Comparison of ENCODE assay signal across 15 cellular contexts in genomic region chr3:147421184-147421912, GRCh38. TPM values are rescaled to one million over a fixed set of nuclear protein-coding genes. Genes with fewer than 3 reads are reported as not detected.
A peak's percentile ranks its signal among the peaks of the same experiment; 100 is the strongest.
DNase-seq lines count a peak whose midpoint lies in the region; ATAC-seq and TF ChIP-seq lines count a peak whose summit lies in the region.
"Had no signal": no experiment of that assay in that cellular context is flagged by ENCODE, and none has a peak within 500 bp of the region (broad histone marks: within the 10 kb centered on the region; RNA-seq: fewer than 3 reads in every experiment).

No MANE protein-coding gene starts in this region.

- H4K5ac ChIP-seq in mesendoderm (ENCODE audit: low read length): no peak overlapping the region

- H2BK120ac ChIP-seq in mesendoderm (ENCODE audit: low read depth, low read length): no peak overlapping the region

- H3K79me2 ChIP-seq in mesendoderm (ENCODE audit: control insufficient read depth, insufficient read depth, low read length): no peaks in the 10 kb centered on the region

- H2BK5ac ChIP-seq in mesendoderm (ENCODE audit: low read length): no peak overlapping the region

- peak overlapping the region; percentile 19 for H3K4me2 ChIP-seq in mesendoderm (ENCODE audit: low read length)

- no peaks in the 10 kb centered on the region for H3K9me3 ChIP-seq in left ventricle myocardium inferior (replicated peaks)
- H3K9me3 ChIP-seq in heart left ventricle: no peaks in the 10 kb centered on the region
- H3K9me3 ChIP-seq: ascending aorta had no signal

- H3K4ac ChIP-seq in mesendoderm (ENCODE audit: low read depth, low read length): no peak overlapping the region

- H3K4me3 Mint-ChIP-seq in type B pancreatic cell: peak overlapping the region; percentile 86
- H3K4me3 Mint-ChIP-seq: naive thymus-derived CD4-positive, alpha-beta T cell had no signal

- peak overlapping the region; percentile 44 for H3K56ac ChIP-seq in mesendoderm (ENCODE audit: low read length)

- CTCF ChIA-PET in GM10248 (lab: Yijun Ruan, JAX): no interaction called here

- H3K27ac ChIP-seq in left ventricle myocardium inferior (replicated peaks) (no peak overlapping the region), heart left ventricle (no peak overlapping the region), coronary artery (no peak overlapping the region), mesendoderm (ENCODE audit: low read depth, low read length) (no peak overlapping the region)
- H3K27ac ChIP-seq: ascending aorta had no signal

- TF ChIP-seq CTCF in left ventricle myocardium inferior (IDR thresholded peaks at IDR 0.05; ENCODE audit: borderline replicate concordance) (no peak), heart left ventricle (IDR thresholded peaks at IDR 0.05) (no peak), coronary artery (IDR thresholded peaks at IDR 0.05) (no peak), type B pancreatic cell (conservative IDR thresholded peaks at IDR 0.05) (peak; percentile 33), GM10248 (IDR thresholded peaks at IDR 0.05; ENCODE audit: control extremely low read depth, extremely low read depth, low read depth, missing control alignments) (no peak)

- H3K36me3 Mint-ChIP-seq in type B pancreatic cell: no peaks in the 10 kb centered on the region

- H3K9me3 Mint-ChIP-seq in type B pancreatic cell: no peaks in the 10 kb centered on the region

- H3K27me3 ChIP-seq in left ventricle myocardium inferior (ENCODE audit: low read depth): peaks cover 100% of the 10 kb centered on the region
- peaks cover 66 to 100% (median 97%) of the 10 kb centered on the region in 9 donors for H3K27me3 ChIP-seq in heart left ventricle
- H3K27me3 ChIP-seq in mesendoderm (ENCODE audit: insufficient read depth, low read length, poor library complexity): peaks cover 68% of the 10 kb centered on the region

- peaks cover 6% of the 10 kb centered on the region for H3K4me1 Mint-ChIP-seq in type B pancreatic cell (ENCODE audit: unreplicated experiment)

- no peaks in the 10 kb centered on the region for H3K79me1 ChIP-seq in mesendoderm (ENCODE audit: low read length)

- H3K36me3 ChIP-seq in left ventricle myocardium inferior (no peaks in the 10 kb centered on the region), heart left ventricle (no peaks in the 10 kb centered on the region), mesendoderm (ENCODE audit: control insufficient read depth, insufficient read depth, low read length) (no peaks in the 10 kb centered on the region)
- H3K36me3 ChIP-seq: ascending aorta had no signal

- H3K27me3 Mint-ChIP-seq in type B pancreatic cell: peaks cover 93% of the 10 kb centered on the region

- peak overlapping the region; percentile 78 for H3K27ac Mint-ChIP-seq in type B pancreatic cell

- H2BK15ac ChIP-seq in mesendoderm (replicated peaks; ENCODE audit: low read depth): no peak overlapping the region

- H3K4me1 ChIP-seq in left ventricle myocardium inferior (peaks cover 32% of the 10 kb centered on the region), heart left ventricle (peaks cover 4 to 33% (median 8%) of the 10 kb centered on the region in 12 donors), mesendoderm (ENCODE audit: control insufficient read depth, low read depth, low read length) (peaks cover 10% of the 10 kb centered on the region)

- POLR2A ChIA-PET in GM10248 (lab: Yijun Ruan, JAX): no interaction called here

- intact Hi-C loops in left ventricle myocardium inferior (cut with micrococcal nuclease): no loop called here
- intact Hi-C loops in heart left ventricle (cut with DNase I): no loop called here

- WGBS in heart left ventricle, 4 donors: 2 to 6% (median 4%) methylated on average over 44 to 53 of the region's 53 CpGs
- no CpG with 5 or more reads among the region's 53 CpGs for WGBS in mesendoderm (ENCODE audit: extremely low coverage, insufficient coverage, low lambda C conversion rate)

- no peak overlapping the region for H4K8ac ChIP-seq in mesendoderm (ENCODE audit: low read depth, low read length)

- H3K4me3 ChIP-seq in left ventricle myocardium inferior (peak overlapping the region; percentile 36), heart left ventricle (peak overlapping the region in 2 of 12 donors; percentile 1 to 16), coronary artery (peak overlapping the region; percentile 49), mesendoderm (ENCODE audit: low read length) (peak overlapping the region; percentile 24)
- H3K4me3 ChIP-seq: GM12878 had no signal

- no peak overlapping the region for H3K9ac ChIP-seq in mesendoderm (ENCODE audit: low read length)

- DNase-seq in left ventricle myocardium inferior: no peak
- no peak for DNase-seq in heart left ventricle
- DNase-seq in coronary artery (ENCODE audit: low spot score): no peak
- peak; percentile 63 for DNase-seq in mesendoderm
- DNase-seq in type B pancreatic cell (ENCODE audit: extremely low spot score, unreplicated experiment): peak; percentile 78
- no peak for DNase-seq in GM10248 (ENCODE audit: extremely low spot score)
- DNase-seq: activated T-cell treated with anti-CD3 and anti-CD28 coated beads, Interleukin-2, amount 50 U/mL, for 1 hour; erythroblast; NCI-H1930 had no signal

- no peak overlapping the region for H2AK5ac ChIP-seq in mesendoderm (ENCODE audit: low read length)

- no peak for TF ChIP-seq POLR2A in heart left ventricle (IDR thresholded peaks at IDR 0.05)

- H3K18ac ChIP-seq in mesendoderm (ENCODE audit: low read length): no peak overlapping the region

- no peak overlapping the region for H3K23ac ChIP-seq in mesendoderm (ENCODE audit: low read length)

- ATAC-seq in heart left ventricle: no peak
- ATAC-seq in GM19463 (IDR thresholded peaks at IDR 0.05; ENCODE audit: unreplicated experiment): no peak
- no peak for ATAC-seq in GM19455 (IDR thresholded peaks at IDR 0.05; ENCODE audit: unreplicated experiment)
- ATAC-seq: GM12878; naive thymus-derived CD4-positive, alpha-beta T cell had no signal

RNA-seq across cellular contexts. Expression of gene ZIC1, which starts 12.2 kb away (rescaled TPM):
- not detected for total RNA-seq in left ventricle myocardium inferior
- total RNA-seq in heart left ventricle: under 1 TPM in 1 of 9 donors, not detected in 8; 0.42 TPM
- not detected for polyA plus RNA-seq in heart left ventricle
- polyA plus RNA-seq in mesendoderm (2013, experiment 1 of 2): 1.0 TPM
- 0.84 TPM for polyA plus RNA-seq in mesendoderm (2013, experiment 2 of 2)
- total RNA-seq in type B pancreatic cell (ENCODE audit: low replicate concordance): 184 TPM in 1 of 2 replicates, not detected in the other
- total RNA-seq: GM12878; naive thymus-derived CD4-positive, alpha-beta T cell had no signal
- polyA plus RNA-seq: GM12878; naive thymus-derived CD4-positive, alpha-beta T cell had no signal

RNA-seq across cellular contexts. Expression of gene ZIC4, which starts 15.0 kb away (rescaled TPM):
- not detected for total RNA-seq in left ventricle myocardium inferior
- total RNA-seq in heart left ventricle: not detected
- not detected for polyA plus RNA-seq in heart left ventricle
- polyA plus RNA-seq in mesendoderm (2013, experiment 1 of 2): 0.01 TPM
- 0.01 TPM for polyA plus RNA-seq in mesendoderm (2013, experiment 2 of 2)
- total RNA-seq in type B pancreatic cell (ENCODE audit: low replicate concordance): 40.2 TPM in 1 of 2 replicates, not detected in the other
- total RNA-seq: ascending aorta; GM12878; naive thymus-derived CD4-positive, alpha-beta T cell; SK-MEL-5 had no signal
- polyA plus RNA-seq: GM12878; naive thymus-derived CD4-positive, alpha-beta T cell had no signal

Comparison
In these comparisons a context has a peak if more than half of its experiments do, and no peak if none do; other contexts are left out.
1. DNase-seq: peak in mesendoderm (single experiment) and type B pancreatic cell (single experiment); none in left ventricle myocardium inferior (single experiment), heart left ventricle (0 of 5), coronary artery (single experiment) and GM10248 (single experiment).